Comparison of ENCODE assay signal across 18 cellular contexts in the genomic region with DNA sequence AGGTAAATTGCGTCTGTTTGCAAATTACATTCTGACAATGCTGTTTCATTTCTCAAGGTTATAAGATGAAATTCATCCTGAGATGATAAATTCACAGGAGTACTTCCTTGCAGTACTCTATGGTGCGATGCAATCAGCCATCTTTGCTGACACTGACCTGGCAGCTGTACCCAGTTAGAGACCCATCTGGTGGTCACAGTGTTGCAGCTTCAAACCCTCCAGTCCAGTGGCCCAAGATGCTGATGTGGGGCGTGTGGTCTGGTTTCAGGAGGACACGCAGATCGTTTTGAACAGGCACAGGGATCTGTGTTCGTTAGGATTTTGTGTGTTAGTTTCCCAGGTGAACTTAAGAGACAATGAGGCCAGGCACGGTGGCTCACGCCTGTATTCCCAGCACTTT.
A peak's percentile ranks its signal among the peaks of the same experiment; 100 is the strongest.
DNase-seq lines count a peak whose midpoint lies in the region; ATAC-seq, FAIRE-seq and TF ChIP-seq lines count a peak whose summit lies in the region.
"Had no signal": no experiment of that assay in that cellular context is flagged by ENCODE, and none has a peak within 500 bp of the region (broad histone marks: within the 10 kb centered on the region; RNA-seq: fewer than 3 reads in every experiment).

No MANE protein-coding gene starts in this region.

- no peak for ATAC-seq in pancreas
- ATAC-seq: CD8-positive, alpha-beta T cell had no signal

- H2BK20ac ChIP-seq in H1 (ENCODE audit: low read length), result no peak overlapping the region

- CTCF ChIA-PET in H1 (lab: Charles Lee; ENCODE audit: partially characterized antibody), result interaction anchor here (1.2 to 3.0 kb wide), 3 partner anchors 22 to 224 kb away, joined by 3 to 11 read pairs (median 4); no protein-coding TSS in a partner anchor

- no peak overlapping the region for H4K8ac ChIP-seq in H1 (ENCODE audit: extremely low read depth, insufficient read depth, low read length)

- no peak for TF ChIP-seq RAD21 in H1 (IDR thresholded peaks at IDR 0.05 in 1 of 2, conservative IDR thresholded peaks at IDR 0.05 in 1 of 2; ENCODE audit: low read depth in 2 of 2, low read length in 2 of 2)
- no peak for TF ChIP-seq RAD21 in neural cell (conservative IDR thresholded peaks at IDR 0.05)

- H3K23me2 ChIP-seq in H1 (ENCODE audit: low read depth, low read length), result no peaks in the 10 kb centered on the region

- POLR2A ChIA-PET in H1 (lab: Charles Lee; ENCODE audit: partially characterized antibody), result no interaction called here

- DNase-seq in DMS79 treated with DMSO at 0.1 percent for 48 hours (lab: John Stamatoyannopoulos, UW) (peak; percentile 14), DMS79 (lab: John Stamatoyannopoulos, UW) (no peak), H1 (ENCODE audit: low read depth in 1 of 2, low spot score in 2 of 2) (peak in 1 of 2 experiments; percentile 19), DMS153 treated with DMSO at 0.1 percent for 48 hours (lab: John Stamatoyannopoulos, UW; ENCODE audit: unreplicated experiment) (no peak), pancreas (no peak)
- DNase-seq: Caco-2; CD4-positive, CD25-positive, alpha-beta regulatory T cell; CD8-positive, alpha-beta T cell; DND-41; GOT3; H7 had no signal

- H2AK5ac ChIP-seq in H1 (ENCODE audit: low read depth, low read length), result no peak overlapping the region

- H2BK12ac ChIP-seq in H1 (ENCODE audit: low read depth, low read length), result no peak overlapping the region

- intact Hi-C loops in pancreas (cut with DNase I), result no loop called here

- H2BK15ac ChIP-seq in H1 (ENCODE audit: low read length), result no peak overlapping the region

- H3K4ac ChIP-seq in H1 (replicated peaks; ENCODE audit: insufficient read length, low read depth, low read length), result no peak overlapping the region

- H3K79me2 ChIP-seq in H1 (ENCODE audit: control insufficient read depth in 1 of 2, insufficient read depth in 2 of 2, low read length in 2 of 2) (no peaks in the 10 kb centered on the region), neural cell (replicated peaks; ENCODE audit: insufficient read depth, low read length) (no peaks in the 10 kb centered on the region)

- H4K20me1 ChIP-seq in H1 (replicated peaks in 1 of 2; ENCODE audit: control insufficient read depth in 1 of 2, insufficient read depth in 2 of 2, low read length in 2 of 2) (no peaks in the 10 kb centered on the region), neural cell (ENCODE audit: insufficient read depth) (no peaks in the 10 kb centered on the region)
- H4K20me1 ChIP-seq: BLaER1 had no signal

- H3F3A ChIP-seq in neural cell (ENCODE audit: insufficient read depth, low read length, poor library complexity, severe bottlenecking), result no peaks in the 10 kb centered on the region

- no peak for TF ChIP-seq POLR2A in H1 (IDR thresholded peaks at IDR 0.05; ENCODE audit: control extremely low read depth in 1 of 2, low read depth in 2 of 2, low read length in 2 of 2)

- H3K14ac ChIP-seq in H1 (ENCODE audit: insufficient read length), result no peak overlapping the region

- no peak overlapping the region for H3K56ac ChIP-seq in H1 (replicated peaks; ENCODE audit: insufficient read length, low read depth, low read length)

- TF ChIP-seq CTCF in H1 (IDR thresholded peaks at IDR 0.05; ENCODE audit: control extremely low read depth in 1 of 3, insufficient read depth in 1 of 3, low read depth in 1 of 3, low read length in 3 of 3) (no peak), neural cell (IDR thresholded peaks at IDR 0.05; ENCODE audit: poor library complexity, severe bottlenecking) (no peak), pancreas (IDR thresholded peaks at IDR 0.05) (no peak)

- H3K9ac ChIP-seq in H1 (replicated peaks in 1 of 4; ENCODE audit: extremely low read depth in 1 of 4, low read depth in 3 of 4, low read length in 3 of 4) (no peak overlapping the region), neural cell (ENCODE audit: low read length) (no peak overlapping the region)
- H3K9ac ChIP-seq: BLaER1 had no signal

- WGBS in H1 (ENCODE audit: extremely low coverage in 1 of 2, insufficient coverage in 1 of 2, insufficient read length in 1 of 2, insufficient replicate concordance in 2 of 2, low coverage in 1 of 2, low lambda C conversion rate in 2 of 2, missing lambda C conversion rate in 1 of 2), 2 experiments, result 96% methylated on average over 8 of the region's 8 CpGs; no CpG with 5 or more reads in 1 of the 2 experiments
- WGBS in pancreas, 2 donors, result 91 to 95% methylated on average over 8 of the region's 8 CpGs

- no peak overlapping the region for H3K4me2 ChIP-seq in H1 (ENCODE audit: insufficient read depth in 1 of 2, low read depth in 2 of 2, low read length in 2 of 2)
- no peak overlapping the region for H3K4me2 ChIP-seq in neural cell (ENCODE audit: low read length)
- H3K4me2 ChIP-seq: BLaER1 had no signal

- FAIRE-seq in H1 (lab: Jason Lieb, UNC) (no peak), pancreas (lab: Jason Lieb, UNC) (no peak)
- FAIRE-seq: A204.1, G401.6, GM12892 had no signal

- H3K4me1 ChIP-seq in H1 (replicated peaks in 1 of 4; ENCODE audit: control insufficient read depth in 3 of 4, insufficient read depth in 4 of 4, low read length in 3 of 4), result no peaks in the 10 kb centered on the region
- no peaks in the 10 kb centered on the region for H3K4me1 ChIP-seq in pancreas
- H3K4me1 ChIP-seq: BLaER1, Caco-2 had no signal

- H3K79me1 ChIP-seq in H1 (ENCODE audit: low read depth, low read length), result no peaks in the 10 kb centered on the region

- H3K27me3 ChIP-seq in H1 (replicated peaks in 1 of 4; ENCODE audit: control insufficient read depth in 3 of 4, extremely low read depth in 1 of 4, insufficient read depth in 3 of 4, low read length in 3 of 4) (no peaks in the 10 kb centered on the region), neural cell (ENCODE audit: insufficient read depth, low read depth, low read length) (no peaks in the 10 kb centered on the region), pancreas (no peaks in the 10 kb centered on the region)
- H3K27me3 ChIP-seq: BLaER1 had no signal

- H3K9me3 ChIP-seq in H1 (ENCODE audit: insufficient read depth in 2 of 2, low read depth in 1 of 2, low read length in 1 of 2), result no peaks in the 10 kb centered on the region
- H3K9me3 ChIP-seq in neural cell (ENCODE audit: low read length), result no peaks in the 10 kb centered on the region
- H3K9me3 ChIP-seq in pancreas, result no peaks in the 10 kb centered on the region

- H3K36me3 ChIP-seq in H1 (ENCODE audit: control insufficient read depth in 2 of 4, insufficient read depth in 4 of 4, low read length in 3 of 4) (no peaks in the 10 kb centered on the region), neural cell (ENCODE audit: insufficient read depth, low read length) (no peaks in the 10 kb centered on the region), pancreas (no peaks in the 10 kb centered on the region)
- H3K36me3 ChIP-seq: BLaER1 had no signal

- no peak overlapping the region for H2BK5ac ChIP-seq in H1 (ENCODE audit: low read depth, low read length)

- H2BK120ac ChIP-seq in H1 (replicated peaks; ENCODE audit: low read depth, low read length), result no peak overlapping the region

- no peaks in the 10 kb centered on the region for H3K9me2 ChIP-seq in neural cell (ENCODE audit: insufficient read depth, low read length)

- H3K18ac ChIP-seq in H1 (ENCODE audit: extremely low read depth, low read length), result no peak overlapping the region

- no peak overlapping the region for H3K4me3 ChIP-seq in H1 (ENCODE audit: extremely low read depth in 1 of 4, insufficient read depth in 2 of 4, low read depth in 3 of 4, low read length in 4 of 4)
- no peak overlapping the region for H3K4me3 ChIP-seq in neural cell (ENCODE audit: low read length)
- H3K4me3 ChIP-seq in pancreas, result no peak overlapping the region
- H3K4me3 ChIP-seq: BLaER1 had no signal

- no peak overlapping the region for H4K5ac ChIP-seq in H1 (ENCODE audit: insufficient read length, low read depth, low read length)

- no peak overlapping the region for H4K91ac ChIP-seq in H1 (replicated peaks; ENCODE audit: insufficient read length, low read length)

- no peak for TF ChIP-seq EP300 in H1 (IDR thresholded peaks at IDR 0.05; ENCODE audit: borderline replicate concordance in 1 of 2, low read depth in 2 of 2, low read length in 2 of 2)
- no peak for TF ChIP-seq EP300 in neural cell (conservative IDR thresholded peaks at IDR 0.05; ENCODE audit: poor library complexity, severe bottlenecking)

- H2AFZ ChIP-seq in H1 (ENCODE audit: low read length) (no peak overlapping the region), neural cell (ENCODE audit: low read depth, low read length) (no peak overlapping the region)

- no peak overlapping the region for H3K23ac ChIP-seq in H1 (ENCODE audit: insufficient read length)

- no peak overlapping the region for H3K27ac ChIP-seq in H1 (ENCODE audit: low read depth, low read length)
- H3K27ac ChIP-seq in neural cell (ENCODE audit: low read length), result peak overlapping the region; percentile 8
- H3K27ac ChIP-seq in pancreas, result no peak overlapping the region
- H3K27ac ChIP-seq: 22Rv1, BLaER1, C4-2B had no signal

TF ChIP-seq in H1, 55 proteins besides CTCF, POLR2A, EP300 and RAD21:
- TF ChIP-seq CEBPB (IDR thresholded peaks at IDR 0.05; ENCODE audit: low read depth, low read length), result no peak
- peak; percentile 40; the same call in 1 of the 2 replicates for TF ChIP-seq POLR2AphosphoS5 (IDR thresholded peaks at IDR 0.05; ENCODE audit: low read depth, low read length)

TF ChIP-seq in neural cell, 6 proteins besides CTCF, POLR2A, EP300 and RAD21 (continues in another document):
- TF ChIP-seq TAF1 (IDR thresholded peaks at IDR 0.05; ENCODE audit: low read depth), result no peak
- TF ChIP-seq EZH2 (IDR thresholded peaks at IDR 0.05; ENCODE audit: borderline replicate concordance, insufficient read depth, low read length, poor library complexity, severe bottlenecking), result no peak
- TF ChIP-seq POLR2AphosphoS5 (IDR thresholded peaks at IDR 0.05), result no peak
- no peak for TF ChIP-seq MXI1 (conservative IDR thresholded peaks at IDR 0.05; ENCODE audit: poor library complexity, severe bottlenecking)
- TF ChIP-seq SMC3 (conservative IDR thresholded peaks at IDR 0.05; ENCODE audit: poor library complexity), result no peak
